Comparison of ENCODE assay signal across 8 cellular contexts in the genomic region with DNA sequence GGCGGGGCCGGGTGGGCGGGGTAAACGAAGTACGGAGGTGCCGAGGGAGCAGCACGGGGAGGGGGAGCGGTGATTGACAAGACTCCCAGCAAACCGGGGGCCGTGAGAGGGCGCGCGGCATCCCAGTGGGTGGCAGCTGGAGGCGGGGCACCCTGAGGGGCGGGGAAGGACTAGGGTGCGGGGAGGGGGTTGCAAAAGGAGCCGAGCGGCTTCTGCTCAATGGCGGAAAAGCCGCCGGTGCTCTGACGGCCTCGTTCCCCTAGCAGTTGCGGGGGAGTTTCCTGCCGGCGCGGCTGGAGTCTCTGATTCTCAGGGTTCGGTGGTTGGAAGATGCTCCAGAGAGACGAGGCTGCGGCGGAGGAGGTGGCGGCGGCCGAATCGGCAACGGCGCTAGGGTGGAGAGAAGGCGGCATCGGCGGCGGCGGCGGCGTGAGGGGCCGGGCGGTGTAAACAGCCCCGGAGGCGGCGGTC. TPM values are rescaled to one million over a fixed set of nuclear protein-coding genes. Genes with fewer than 3 reads are reported as not detected.
A peak's percentile ranks its signal among the peaks of the same experiment; 100 is the strongest.
DNase-seq lines count a peak whose midpoint lies in the region; ATAC-seq, FAIRE-seq and TF ChIP-seq lines count a peak whose summit lies in the region.

A gene (plus strand): TSS at position 192 of the 471 bp plus-strand sequence. CDS start 32,325 bp downstream, outside the sequence.

- H3K79me2 ChIP-seq in OCI-LY1 (ENCODE audit: insufficient read depth, low read length), result peaks cover 45% of the 10 kb centered on the region

- H3K4me1 Mint-ChIP-seq in glutamatergic neuron (ENCODE audit: low read depth, unreplicated experiment), result peaks cover 6% of the 10 kb centered on the region

- FAIRE-seq in urothelium cell line (lab: Jason Lieb, UNC), result peak; percentile 84

- H3K4me1 ChIP-seq in ES-I3 (ENCODE audit: insufficient read depth, low read length) (no peaks in the 10 kb centered on the region; the same call in 1 of the 2 replicates), HAP-1 (peaks cover 12% of the 10 kb centered on the region), OCI-LY1 (ENCODE audit: insufficient read depth, low read length, severe bottlenecking) (peaks cover 30% of the 10 kb centered on the region), psoas muscle (peaks cover 19% of the 10 kb centered on the region)

- peaks cover 5% of the 10 kb centered on the region; the same call in 1 of the 2 replicates for H3K9me3 ChIP-seq in ES-I3 (ENCODE audit: control insufficient read depth, insufficient read depth, low read length)
- H3K9me3 ChIP-seq in HAP-1, result no peaks in the 10 kb centered on the region; the same call in 1 of the 2 replicates
- H3K9me3 ChIP-seq in OCI-LY1 (ENCODE audit: low read length), result 0 out of 2 replicates have a peak, but pooled peaks cover 3% of the 10 kb centered on the region
- H3K9me3 ChIP-seq in psoas muscle, result no peaks in the 10 kb centered on the region

- H3K4me3 ChIP-seq in HAP-1 (peak within 1 kb of the TSS; percentile 96), OCI-LY1 (ENCODE audit: low read depth, low read length, poor library complexity, severe bottlenecking) (peak within 1 kb of the TSS; percentile 96), psoas muscle (peak within 1 kb of the TSS; percentile 88)

- peak within 1 kb of the TSS; percentile 98 for H3K27ac Mint-ChIP-seq in glutamatergic neuron (ENCODE audit: unreplicated experiment)

- no peak for TF ChIP-seq CTCF in OCI-LY1 (IDR thresholded peaks at IDR 0.05; ENCODE audit: low read length)
- TF ChIP-seq CTCF in glutamatergic neuron (IDR thresholded peaks at IDR 0.05; ENCODE audit: partially characterized antibody, unreplicated experiment), result no peak
- TF ChIP-seq CTCF in psoas muscle (IDR thresholded peaks at IDR 0.05), result no peak

- H2AFZ ChIP-seq in OCI-LY1 (ENCODE audit: low read length), result peak within 1 kb of the TSS; percentile 36

- H3K36me3 ChIP-seq in ES-I3 (ENCODE audit: insufficient read depth, low read length) (no peaks in the 10 kb centered on the region), HAP-1 (replicated peaks) (peaks cover 6% of the 10 kb centered on the region; the same call in 1 of the 2 replicates), OCI-LY1 (ENCODE audit: insufficient read depth, low read length) (no peaks in the 10 kb centered on the region), psoas muscle (ENCODE audit: insufficient read depth in 1 of 2, low read depth in 1 of 2) (no peaks in the 10 kb centered on the region)

- no peaks in the 10 kb centered on the region for H4K20me1 ChIP-seq in OCI-LY1 (ENCODE audit: insufficient read depth, low read length)

- WGBS in psoas muscle, 3 donors, result 0 to 1% (median 0%) methylated on average over 41 to 49 of the region's 49 CpGs

- peak; percentile 79 to 88 (median 84) for ATAC-seq in psoas muscle

- H3K27me3 Mint-ChIP-seq in glutamatergic neuron (ENCODE audit: unreplicated experiment), result peaks cover 9% of the 10 kb centered on the region

- H3K9me3 Mint-ChIP-seq in glutamatergic neuron (ENCODE audit: unreplicated experiment), result peaks cover 16% of the 10 kb centered on the region

- no peaks in the 10 kb centered on the region for H3F3A ChIP-seq in OCI-LY1 (ENCODE audit: insufficient read depth, low read length)

- H3K9me2 ChIP-seq in OCI-LY1 (ENCODE audit: low read depth, low read length), result no peaks in the 10 kb centered on the region

- in situ Hi-C loops in HAP-1 (cut with MboI; ENCODE audit: low sequenced_read_pairs), result no loop called here

- H3K9ac ChIP-seq in ES-I3 (ENCODE audit: low read depth, low read length) (peak within 1 kb of the TSS; percentile 89), OCI-LY1 (ENCODE audit: low read length) (peak within 1 kb of the TSS; percentile 93)

- H3K36me3 Mint-ChIP-seq in glutamatergic neuron (ENCODE audit: unreplicated experiment), result peaks cover 13% of the 10 kb centered on the region

- peak within 1 kb of the TSS; percentile 74 for H3K4me2 ChIP-seq in OCI-LY1 (ENCODE audit: low read length)

- H3K4me3 Mint-ChIP-seq in glutamatergic neuron (ENCODE audit: unreplicated experiment), result peak within 1 kb of the TSS; percentile 98

- no peaks in the 10 kb centered on the region for H3K27me3 ChIP-seq in HAP-1 (ENCODE audit: low read depth)
- no peaks in the 10 kb centered on the region for H3K27me3 ChIP-seq in OCI-LY1 (ENCODE audit: insufficient read depth, low read length)
- no peaks in the 10 kb centered on the region for H3K27me3 ChIP-seq in psoas muscle (ENCODE audit: insufficient read depth in 3 of 3, low read length in 2 of 3)

- intact Hi-C loops in psoas muscle (cut with DNase I), result loop anchor here (2.0 to 10.0 kb wide), 3 partner anchors 42 to 84 kb away; no protein-coding TSS in a partner anchor

- peak in 1 of 2 experiments; percentile 100 for DNase-seq in HAP-1 (ENCODE audit: low spot score in 2 of 2)
- peak; percentile 100 for DNase-seq in activated effector memory CD4-positive, alpha-beta T cell treated with Interleukin-2 at 50 U/mL for 16 hours
- peak; percentile 99 for DNase-seq in glutamatergic neuron
- DNase-seq in psoas muscle, result peak; percentile 99 to 100
- no peak for DNase-seq in urothelium cell line (ENCODE audit: low spot score)
- no peak for DNase-seq in Ammon's horn (ENCODE audit: low spot score)

- peak within 1 kb of the TSS; percentile 90 for H3K27ac ChIP-seq in OCI-LY1 (ENCODE audit: low read depth, low read length, poor library complexity, severe bottlenecking)
- peak within 1 kb of the TSS; percentile 98 for H3K27ac ChIP-seq in psoas muscle

RNA-seq across cellular contexts. Expression of the gene that starts here (rescaled TPM):
- total RNA-seq in glutamatergic neuron (ENCODE audit: unreplicated experiment), result 49.2 TPM
- 100 to 1,000 TPM in 3 of 4 donors, 10 to 100 TPM in 1; 83.9 to 195 (median 141) TPM for total RNA-seq in psoas muscle
- 100 to 1,000 TPM in 1 of 3 donors, 10 to 100 TPM in 2; 17.4 to 244 (median 99.6) TPM for polyA plus RNA-seq in psoas muscle

Comparison
In these comparisons a context has a peak if more than half of its experiments do, and no peak if none do; other contexts are left out.
1. DNase-seq: peak in activated effector memory CD4-positive, alpha-beta T cell treated with Interleukin-2 at 50 U/mL for 16 hours (single experiment), glutamatergic neuron (single experiment) and psoas muscle (2 of 2); none in urothelium cell line (single experiment) and Ammon's horn (single experiment).
2. Peak in every context shown above with its lines, with median percentiles within 50 percentile points of each other: H3K4me3 ChIP-seq.